ENCODE assay signal across 11 cellular contexts in the genomic region with DNA sequence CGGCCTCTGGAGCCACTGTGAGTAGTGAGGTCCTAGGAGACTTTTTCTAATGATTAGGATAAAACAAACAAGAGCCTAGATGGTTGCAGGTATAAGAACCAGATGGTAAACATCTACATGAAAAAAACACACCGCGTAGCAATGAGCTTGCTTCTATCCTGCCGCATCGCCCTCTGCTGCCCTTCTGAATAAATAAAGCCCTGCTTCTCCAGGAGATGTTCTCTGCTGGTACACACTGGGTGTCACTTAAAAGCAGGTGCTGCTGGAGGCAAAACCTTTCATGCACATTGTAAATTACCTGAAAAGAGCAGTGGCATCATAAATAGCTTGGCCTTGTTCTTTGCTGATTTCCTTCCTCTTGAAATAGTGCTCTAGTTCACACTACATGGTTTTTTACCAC.
A peak's percentile ranks its signal among the peaks of the same experiment; 100 is the strongest.
DNase-seq lines count a peak whose midpoint lies in the region; ATAC-seq, FAIRE-seq and TF ChIP-seq lines count a peak whose summit lies in the region.
"Had no signal": no experiment of that assay in that cellular context is flagged by ENCODE, and none has a peak within 500 bp of the region (broad histone marks: within the 10 kb centered on the region; RNA-seq: fewer than 3 reads in every experiment).

No MANE protein-coding gene starts in this region.

- H3K36me3 ChIP-seq in RWPE2 (ENCODE audit: low read depth) (peaks cover 9% of the 10 kb centered on the region; the same call in 1 of the 2 replicates), small intestine (ENCODE audit: control insufficient read depth in 2 of 2, insufficient read depth in 2 of 2, low read length in 2 of 2) (no peaks in the 10 kb centered on the region), heart right ventricle (no peaks in the 10 kb centered on the region)
- H3K36me3 ChIP-seq: neutrophil had no signal

- peaks cover 7% of the 10 kb centered on the region for H3K27me3 Mint-ChIP-seq in glutamatergic neuron (ENCODE audit: unreplicated experiment)
- H3K27me3 Mint-ChIP-seq in T-helper 2 cell treated with Interferon-gamma antibody and Interleukin-4, amounts not matched to agents 5 μg/mL and 100 μg/mL, for 36 hours (ENCODE audit: low read depth), result peaks cover 9% of the 10 kb centered on the region

- no peak for TF ChIP-seq POLR2A in GM12891 (IDR thresholded peaks at IDR 0.05; ENCODE audit: low read depth, low read length)

- H3K9me3 Mint-ChIP-seq in glutamatergic neuron (ENCODE audit: unreplicated experiment), result peaks cover 3% of the 10 kb centered on the region
- no peaks in the 10 kb centered on the region for H3K9me3 Mint-ChIP-seq in T-helper 2 cell treated with Interferon-gamma antibody and Interleukin-4, amounts not matched to agents 5 μg/mL and 100 μg/mL, for 36 hours

- intact Hi-C loops in heart right ventricle (cut with DNase I), result no loop called here

- DNase-seq in AG10803 (ENCODE audit: low read depth) (peak; percentile 20), GM12891 (ENCODE audit: insufficient read length, low spot score) (no peak), RWPE2 (ENCODE audit: low spot score) (no peak), glutamatergic neuron (no peak), foreskin melanocyte (no peak), small intestine (no peak), heart right ventricle (no peak)
- no peak for DNase-seq in T-helper 2 cell treated with Interferon-gamma antibody and Interleukin-4, amounts not matched to agents 5 μg/mL and 100 μg/mL, for 36 hours (ENCODE audit: low spot score)

- H3K27ac ChIP-seq in RWPE2 (ENCODE audit: poor library complexity, severe bottlenecking) (no peak overlapping the region), small intestine (ENCODE audit: low read depth in 1 of 2, low read length in 1 of 2) (no peak overlapping the region), heart right ventricle (no peak overlapping the region)
- H3K27ac ChIP-seq: coronary artery, neutrophil, SK-N-MC had no signal

- peak; percentile 34 for TF ChIP-seq CTCF in AG10803 (conservative IDR thresholded peaks at IDR 0.05; ENCODE audit: low read length)
- peak; percentile 10 for TF ChIP-seq CTCF in RWPE2 (IDR thresholded peaks at IDR 0.05; ENCODE audit: poor library complexity, severe bottlenecking)
- no peak for TF ChIP-seq CTCF in glutamatergic neuron (IDR thresholded peaks at IDR 0.05; ENCODE audit: partially characterized antibody, unreplicated experiment)
- peak in 3 of 9 donors; percentile 10 to 36 (median 27) for TF ChIP-seq CTCF in heart right ventricle (IDR thresholded peaks at IDR 0.05)

- H3K4me3 ChIP-seq in AG10803 (ENCODE audit: low read length) (no peak overlapping the region), RWPE2 (ENCODE audit: severe bottlenecking) (no peak overlapping the region), small intestine (ENCODE audit: low read depth in 1 of 2, low read length in 2 of 2) (no peak overlapping the region), heart right ventricle (no peak overlapping the region)
- H3K4me3 ChIP-seq: coronary artery, SK-N-MC had no signal

- no peaks in the 10 kb centered on the region for H3K27me3 ChIP-seq in RWPE2 (ENCODE audit: insufficient read depth, poor library complexity, severe bottlenecking)
- no peaks in the 10 kb centered on the region for H3K27me3 ChIP-seq in small intestine (ENCODE audit: control insufficient read depth in 2 of 2, insufficient read depth in 2 of 2, low read length in 2 of 2)
- H3K27me3 ChIP-seq in heart right ventricle, result peaks cover 0 to 33% (median 6%) of the 10 kb centered on the region in 7 donors

- no peaks in the 10 kb centered on the region for H3K36me3 Mint-ChIP-seq in glutamatergic neuron (ENCODE audit: unreplicated experiment)
- no peaks in the 10 kb centered on the region for H3K36me3 Mint-ChIP-seq in T-helper 2 cell treated with Interferon-gamma antibody and Interleukin-4, amounts not matched to agents 5 μg/mL and 100 μg/mL, for 36 hours (ENCODE audit: low read depth)

- H3K4me3 Mint-ChIP-seq in glutamatergic neuron (ENCODE audit: unreplicated experiment), result no peak overlapping the region
- H3K4me3 Mint-ChIP-seq in T-helper 2 cell treated with Interferon-gamma antibody and Interleukin-4, amounts not matched to agents 5 μg/mL and 100 μg/mL, for 36 hours, result no peak overlapping the region

- peak overlapping the region; percentile 60 for H3K27ac Mint-ChIP-seq in glutamatergic neuron (ENCODE audit: unreplicated experiment)
- H3K27ac Mint-ChIP-seq in T-helper 2 cell treated with Interferon-gamma antibody and Interleukin-4, amounts not matched to agents 5 μg/mL and 100 μg/mL, for 36 hours, result no peak overlapping the region

- H3K9me3 ChIP-seq in RWPE2 (ENCODE audit: severe bottlenecking) (no peaks in the 10 kb centered on the region), small intestine (ENCODE audit: control insufficient read depth, low read depth) (no peaks in the 10 kb centered on the region), heart right ventricle (no peaks in the 10 kb centered on the region)
- H3K9me3 ChIP-seq: neutrophil had no signal

- peaks cover 7% of the 10 kb centered on the region for H3K4me1 Mint-ChIP-seq in glutamatergic neuron (ENCODE audit: low read depth, unreplicated experiment)
- no peaks in the 10 kb centered on the region for H3K4me1 Mint-ChIP-seq in T-helper 2 cell treated with Interferon-gamma antibody and Interleukin-4, amounts not matched to agents 5 μg/mL and 100 μg/mL, for 36 hours (ENCODE audit: low read depth)

- ATAC-seq in RWPE2 (ENCODE audit: low read depth) (no peak), heart right ventricle (no peak)

- 32 to 55% (median 52%) methylated on average over 5 of the region's 5 CpGs for WGBS in small intestine, 3 donors
- 46 to 50% methylated on average over 5 of the region's 5 CpGs for WGBS in heart right ventricle, 2 donors

- H3K4me1 ChIP-seq in RWPE2 (ENCODE audit: insufficient read depth, poor library complexity, severe bottlenecking) (peaks cover 11% of the 10 kb centered on the region), small intestine (ENCODE audit: control insufficient read depth in 2 of 2, insufficient read depth in 1 of 2, low read depth in 1 of 2, low read length in 1 of 2) (no peaks in the 10 kb centered on the region), heart right ventricle (no peaks in the 10 kb centered on the region)

- FAIRE-seq in GM12891 (lab: Jason Lieb, UNC) (peak; percentile 28), small intestine (lab: Jason Lieb, UNC) (no peak)

TF ChIP-seq in GM12891, 5 proteins besides CTCF, POLR2A, EP300 and RAD21:
- no peak for TF ChIP-seq PAX5 (IDR thresholded peaks at IDR 0.05; ENCODE audit: insufficient read depth, low read length, severe bottlenecking)
- no peak for TF ChIP-seq SPI1 (IDR thresholded peaks at IDR 0.05; ENCODE audit: low read depth, low read length)
- TF ChIP-seq POU2F2 (IDR thresholded peaks at IDR 0.05; ENCODE audit: low read depth, low read length), result no peak
- TF ChIP-seq POLR2AphosphoS5 (IDR thresholded peaks at IDR 0.05; ENCODE audit: low read depth, low read length), result no peak
- no peak for TF ChIP-seq TAF1 (IDR thresholded peaks at IDR 0.05; ENCODE audit: low read depth, low read length)
